In the genomic region with DNA sequence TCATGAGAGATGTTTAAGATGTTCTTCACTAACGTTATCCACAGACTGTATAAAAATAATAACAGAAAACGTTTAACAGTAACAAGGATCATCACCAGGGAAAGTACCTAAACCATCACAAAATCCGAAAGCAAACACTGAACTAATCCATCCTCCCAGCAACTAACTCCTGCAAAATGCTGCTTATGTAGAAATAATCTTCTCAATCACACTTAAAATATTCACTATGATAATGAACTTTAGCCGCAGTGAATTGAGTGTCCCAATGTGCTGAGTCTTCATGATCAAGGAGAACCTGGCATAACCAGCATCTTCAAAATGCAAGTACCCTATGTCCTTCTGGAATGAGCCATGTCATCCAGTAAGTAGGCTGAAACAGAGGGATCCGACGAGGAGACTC, we compare ENCODE assay signal across 24 cellular contexts.
"Had no signal": no experiment of that assay in that cellular context is flagged by ENCODE, and none has a peak within 500 bp of the region (broad histone marks: within the 10 kb centered on the region; RNA-seq: fewer than 3 reads in every experiment).

No MANE protein-coding gene starts in this region.

- H3K4me3 Mint-ChIP-seq: endodermal cell; nephron; neural progenitor cell; stimulated activated memory B cell treated with anti-CD40 and anti-IgM and Interleukin-4, amounts not matched to agents 10 μg/mL and 1 μg/mL and 100 μg/mL, for 72 hours had no signal

- H2AFZ ChIP-seq: neural progenitor cell, parathyroid adenoma had no signal

- H3K36me3 ChIP-seq: lower lobe of right lung, neural progenitor cell, right atrium auricular region, transverse colon, vagina had no signal

- H3K27ac ChIP-seq: epithelial cell of prostate, lower lobe of right lung, neural progenitor cell, parathyroid adenoma, right atrium auricular region, vagina had no signal

- H3K27me3 ChIP-seq: neural progenitor cell, right atrium auricular region, transverse colon, vagina had no signal

- H3K4me1 ChIP-seq: neural progenitor cell had no signal

- H3K4me2 ChIP-seq: neural progenitor cell had no signal

- H3K9me3 ChIP-seq: lower lobe of right lung, right atrium auricular region, transverse colon, vagina had no signal

- H3K27ac Mint-ChIP-seq: endodermal cell; nephron; neural progenitor cell; progenitor cell of endocrine pancreas; stimulated activated memory B cell treated with anti-CD40 and anti-IgM and Interleukin-4, amounts not matched to agents 10 μg/mL and 1 μg/mL and 100 μg/mL, for 72 hours had no signal

- H3K9ac ChIP-seq: neural progenitor cell, parathyroid adenoma had no signal

- H3K4me1 Mint-ChIP-seq: neural progenitor cell had no signal

- H3K36me3 Mint-ChIP-seq: neural progenitor cell; stimulated activated memory B cell treated with anti-CD40 and anti-IgM and Interleukin-4, amounts not matched to agents 10 μg/mL and 1 μg/mL and 100 μg/mL, for 72 hours had no signal

- DNase-seq: central memory CD4-positive, alpha-beta T cell; effector CD8-positive, alpha-beta T cell; endodermal cell; head of caudate nucleus; islet precursor cell; kidney glomerular epithelial cell; left ventricle myocardium superior; lower lobe of right lung; stimulated activated CD4-positive, alpha-beta T cell treated with anti-CD3 and anti-CD28 coated beads, Interleukin-2, amount 100 ng/mL, for 24 hours; stimulated activated CD4-positive, alpha-beta T cell treated with anti-CD3 and anti-CD28 coated beads, Interleukin-4, amount 100 ng/mL, for 4 hours; stimulated activated naive CD8-positive, alpha-beta T cell treated with anti-CD3 and anti-CD28 coated beads, Interleukin-15, Interleukin-2, amounts not matched to agents 100 U/mL and 50 U/mL, for 24 hours; transverse colon had no signal

- H3K9me3 Mint-ChIP-seq: endodermal cell; nephron; neural progenitor cell; stimulated activated memory B cell treated with anti-CD40 and anti-IgM and Interleukin-4, amounts not matched to agents 10 μg/mL and 1 μg/mL and 100 μg/mL, for 72 hours had no signal

- ATAC-seq: esophagus mucosa; left ventricle myocardium superior; lower lobe of right lung; sciatic nerve; stimulated activated memory B cell treated with anti-CD40 and anti-IgM and Interleukin-4, amounts not matched to agents 10 μg/mL and 1 μg/mL and 100 μg/mL, for 72 hours; stimulated activated naive CD8-positive, alpha-beta T cell treated with anti-CD3 and anti-CD28 coated beads, Interleukin-15, Interleukin-2, amounts not matched to agents 100 U/mL and 50 U/mL, for 24 hours had no signal

- FAIRE-seq: colon, frontal cortex had no signal

- H3K4me3 ChIP-seq: lower lobe of right lung, neural progenitor cell, right atrium auricular region, transverse colon, vagina had no signal
